Comparison of ENCODE assay signal across 1 cellular context in the genomic region with DNA sequence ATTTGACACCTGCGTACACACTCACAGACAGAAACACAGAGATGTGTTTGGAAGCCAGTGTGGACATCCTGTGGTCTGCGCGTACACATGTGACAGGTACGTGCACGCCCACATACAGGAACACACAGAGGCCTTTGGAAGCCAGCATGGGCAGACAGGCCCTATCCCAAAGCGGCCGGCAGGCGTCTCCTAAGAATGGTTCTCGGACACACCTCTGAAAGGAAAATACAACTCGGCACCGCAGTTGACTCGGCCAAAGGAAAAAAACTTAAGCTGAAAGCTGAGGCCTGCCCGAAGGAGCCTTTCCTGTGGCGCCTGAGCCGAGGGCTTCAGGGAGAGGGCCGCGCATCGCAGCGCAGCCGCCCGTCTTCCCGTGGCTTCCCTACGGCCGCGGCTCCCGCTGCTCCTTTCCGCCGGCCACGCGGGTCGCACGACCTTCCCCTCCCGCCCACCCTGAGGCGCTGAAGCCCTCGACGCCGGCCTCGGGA.
TF ChIP-seq lines count a peak whose summit lies in the region.

No MANE protein-coding gene starts in this region.

TF ChIP-seq in WTC11, 78 proteins besides CTCF, POLR2A, EP300 and RAD21 (continued from another document):
- TF ChIP-seq TEAD1 (CRISPR knock-in tag; IDR thresholded peaks at IDR 0.05) (0 out of 2 replicates have a peak, but pooled peaks have one; percentile 58), ZNF671 (CRISPR knock-in tag; IDR thresholded peaks at IDR 0.05) (no peak)
